In the genomic region with DNA sequence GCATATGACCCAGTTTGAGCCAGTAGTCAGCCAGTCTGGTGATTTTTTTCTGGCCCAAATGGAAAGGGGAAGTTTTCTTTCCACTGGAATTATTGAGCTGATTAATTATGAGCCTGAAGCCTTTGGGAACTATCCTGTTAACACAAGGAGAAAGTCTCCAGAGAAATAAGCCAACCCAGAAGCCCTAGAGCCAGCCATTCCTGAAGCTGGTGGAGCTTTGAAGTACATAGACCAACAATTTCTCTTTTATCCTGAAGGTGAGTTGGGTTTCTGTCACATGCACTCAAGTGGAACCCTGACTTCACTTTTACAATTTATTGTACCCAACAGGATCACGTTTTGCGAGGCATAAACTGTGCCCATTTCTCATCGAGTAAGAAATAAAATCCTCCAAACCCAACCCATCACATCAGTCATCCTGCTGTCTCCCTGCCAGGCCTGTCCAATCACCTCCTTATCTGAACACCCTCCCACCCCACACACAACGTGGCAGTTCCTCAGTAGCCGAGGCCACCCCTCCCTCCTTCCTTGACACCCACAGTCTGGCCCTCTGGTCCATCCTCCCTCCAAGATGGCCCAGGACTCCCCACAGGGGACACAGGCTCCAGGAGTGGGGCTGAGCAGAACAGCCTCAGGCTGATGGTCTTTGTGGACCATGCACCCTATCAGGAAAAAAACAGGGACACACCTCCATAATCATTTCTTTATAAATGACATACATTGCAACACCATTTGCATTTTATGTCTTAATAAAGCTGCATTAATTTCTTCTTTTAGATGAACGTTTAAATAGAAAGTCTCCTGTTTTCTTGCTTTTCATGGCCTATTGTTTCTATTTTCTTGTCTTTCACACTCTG, we compare ENCODE assay signal across 8 cellular contexts. TPM values are rescaled to one million over a fixed set of nuclear protein-coding genes. Genes with fewer than 3 reads are reported as not detected.
DNase-seq lines count a peak whose midpoint lies in the region; ATAC-seq and TF ChIP-seq lines count a peak whose summit lies in the region.
"Had no signal": no experiment of that assay in that cellular context is flagged by ENCODE, and none has a peak within 500 bp of the region (broad histone marks: within the 10 kb centered on the region; RNA-seq: fewer than 3 reads in every experiment).

No MANE protein-coding gene starts in this region.

- no peak for TF ChIP-seq EP300 in stomach (IDR thresholded peaks at IDR 0.05)

- no peaks in the 10 kb centered on the region for H3K9me2 ChIP-seq in hepatocyte (replicated peaks; ENCODE audit: insufficient read depth)

- H3K4me2 ChIP-seq in IMR-90 (ENCODE audit: low read depth, low read length) (peak overlapping the region; percentile 59), hepatocyte (peak overlapping the region; percentile 16)

- peak overlapping the region; percentile 80 for H2BK5ac ChIP-seq in IMR-90 (ENCODE audit: low read depth, low read length, poor library complexity, severe bottlenecking)

- H3K9ac ChIP-seq in IMR-90 (ENCODE audit: low read depth, low read length) = 0 out of 2 replicates have a peak overlapping the region, but pooled peaks have one; percentile 32

- H3K14ac ChIP-seq in IMR-90 (replicated peaks; ENCODE audit: low read depth, low read length) = peak overlapping the region; percentile 62

- H2AK9ac ChIP-seq in IMR-90 (replicated peaks; ENCODE audit: low read depth, low read length, poor library complexity) = peak overlapping the region; percentile 94

- no peak for TF ChIP-seq RAD21 in IMR-90 (IDR thresholded peaks at IDR 0.05; ENCODE audit: low read length)

- H2BK120ac ChIP-seq in IMR-90 (ENCODE audit: low read depth, low read length) = peak overlapping the region; percentile 94

- H3K79me1 ChIP-seq in IMR-90 (ENCODE audit: low read depth in 1 of 2, low read length in 2 of 2) = no peaks in the 10 kb centered on the region

- no peak for TF ChIP-seq POLR2A in IMR-90 (IDR thresholded peaks at IDR 0.05; ENCODE audit: low read depth, low read length)
- TF ChIP-seq POLR2A in stomach (IDR thresholded peaks at IDR 0.05) = no peak

- H3K4me3 ChIP-seq in IMR-90 (ENCODE audit: insufficient read depth, low read depth, low read length) (no peak overlapping the region), brain microvascular endothelial cell (ENCODE audit: low read depth, low read length) (no peak overlapping the region), hepatocyte (no peak overlapping the region), stomach (no peak overlapping the region)

- H3K79me2 ChIP-seq in hepatocyte = no peaks in the 10 kb centered on the region

- H3K56ac ChIP-seq in IMR-90 (ENCODE audit: extremely low read depth, insufficient read depth, low read length) = no peak overlapping the region; the same call in 1 of the 2 replicates

- H3K27ac ChIP-seq in IMR-90 (ENCODE audit: insufficient read depth, low read length) = peak overlapping the region; percentile 26
- no peak overlapping the region for H3K27ac ChIP-seq in brain microvascular endothelial cell
- H3K27ac ChIP-seq in hepatocyte = peak overlapping the region; percentile 88
- H3K27ac ChIP-seq in stomach = no peak overlapping the region
- no peak overlapping the region for H3K27ac ChIP-seq in substantia nigra (ENCODE audit: low read depth, low read length, poor library complexity, severe bottlenecking)

- H4K5ac ChIP-seq in IMR-90 (ENCODE audit: low read depth, low read length) = peak overlapping the region; percentile 91

- no TSS peak for BruUV-seq in IMR-90 (replicated peaks; lab: Mats Ljungman, UMichigan)

- peak overlapping the region; percentile 70 for H3K4ac ChIP-seq in IMR-90 (ENCODE audit: low read depth, low read length)

- H3K4me1 ChIP-seq in IMR-90 (ENCODE audit: control insufficient read depth, insufficient read depth, low read length) (peaks cover 22% of the 10 kb centered on the region), hepatocyte (ENCODE audit: insufficient read depth) (peaks cover 9% of the 10 kb centered on the region), stomach (peaks cover 0 to 9% (median 3%) of the 10 kb centered on the region in 4 donors)

- H2AFZ ChIP-seq in IMR-90 (replicated peaks; ENCODE audit: low read length, poor library complexity) = peak overlapping the region; percentile 91
- H2AFZ ChIP-seq in hepatocyte = peak overlapping the region; percentile 3

- CTCF ChIA-PET in IMR-90 (lab: Yijun Ruan, JAX) = interaction anchor here (0.6 kb wide), 1 partner anchor 123 kb away, joined by 3 read pairs; no protein-coding TSS in a partner anchor

- H3K23ac ChIP-seq in IMR-90 (ENCODE audit: low read depth, low read length) = peak overlapping the region; percentile 91

- WGBS in IMR-90 (ENCODE audit: extremely low coverage in 2 of 2, insufficient read length in 1 of 2), 2 experiments = 61% methylated on average over 5 of the region's 6 CpGs; no CpG with 5 or more reads in 1 of the 2 experiments
- WGBS in hepatocyte (ENCODE audit: low lambda C conversion rate, missing lambda C conversion rate) = 81% methylated on average over 6 of the region's 6 CpGs
- WGBS in stomach, 5 donors = 52 to 56% (median 55%) methylated on average over 6 of the region's 6 CpGs

- H3K9me3 ChIP-seq in IMR-90 (ENCODE audit: control insufficient read depth, insufficient read depth, low read length) (peaks cover 2% of the 10 kb centered on the region; the same call in 1 of the 2 replicates), hepatocyte (ENCODE audit: low read depth) (no peaks in the 10 kb centered on the region), stomach (peaks cover 0 to 3% (median 2%) of the 10 kb centered on the region in 4 donors)

- peak overlapping the region; percentile 96 for H4K91ac ChIP-seq in IMR-90 (ENCODE audit: insufficient read depth, low read depth, low read length)

- H4K8ac ChIP-seq in IMR-90 (ENCODE audit: low read depth in 2 of 2, low read length in 2 of 2) = peak overlapping the region; percentile 68 to 97

- H3K9me1 ChIP-seq in IMR-90 (ENCODE audit: insufficient read depth, low read length) = peaks cover 19% of the 10 kb centered on the region

- DNase-seq in IMR-90 (peak; percentile 45), brain microvascular endothelial cell (peak; percentile 42), hepatocyte (ENCODE audit: low spot score) (no peak), stomach (peak; percentile 18), Ammon's horn (ENCODE audit: low spot score) (no peak), substantia nigra (lab: John Stamatoyannopoulos, UW) (no peak)
- DNase-seq: NCI-H187 had no signal

- POLR2A ChIA-PET in IMR-90 (lab: Charles Lee; ENCODE audit: unreplicated experiment) = no interaction called here

- ATAC-seq in IMR-90 (ENCODE audit: low read depth) (peak; percentile 31), HG03095 (IDR thresholded peaks at IDR 0.05; ENCODE audit: unreplicated experiment) (no peak)

- peak overlapping the region; percentile 85 for H2AK5ac ChIP-seq in IMR-90 (ENCODE audit: low read depth, low read length)

- in situ Hi-C loops in IMR-90 (cut with MboI; ENCODE audit: low sequenced_read_pairs) (no loop called here), brain microvascular endothelial cell (cut with HindIII; ENCODE audit: low pct_ligation_motif_present, low sequenced_read_pairs) (no loop called here)

- dilution Hi-C loops in IMR-90 (cut with HindIII; ENCODE audit: low sequenced_read_pairs, unreplicated experiment) = no loop called here

- H3K27me3 ChIP-seq in IMR-90 (ENCODE audit: control insufficient read depth, insufficient read depth, low read length) = no peaks in the 10 kb centered on the region; the same call in 1 of the 2 replicates
- H3K27me3 ChIP-seq in brain microvascular endothelial cell (replicated peaks) = no peaks in the 10 kb centered on the region
- H3K27me3 ChIP-seq in hepatocyte = no peaks in the 10 kb centered on the region
- H3K27me3 ChIP-seq in stomach = peaks cover 0 to 27% (median under 1%) of the 10 kb centered on the region in 3 donors

- intact Hi-C loops in IMR-90 (cut with micrococcal nuclease) (no loop called here), stomach (cut with DNase I; ENCODE audit: low total_unique reads) (no loop called here)

- H3K18ac ChIP-seq in IMR-90 (ENCODE audit: low read depth, low read length) = peak overlapping the region; percentile 92

- peak overlapping the region; percentile 64 for H2BK20ac ChIP-seq in IMR-90 (ENCODE audit: low read depth, low read length)

- H3K36me3 ChIP-seq in IMR-90 (ENCODE audit: control insufficient read depth, insufficient read depth, low read length) = no peaks in the 10 kb centered on the region
- H3K36me3 ChIP-seq in brain microvascular endothelial cell (replicated peaks) = no peaks in the 10 kb centered on the region
- H3K36me3 ChIP-seq in hepatocyte (replicated peaks; ENCODE audit: insufficient read depth, low read depth) = no peaks in the 10 kb centered on the region
- H3K36me3 ChIP-seq in stomach = no peaks in the 10 kb centered on the region

- H2BK15ac ChIP-seq in IMR-90 (ENCODE audit: low read depth, low read length) = peak overlapping the region; percentile 73; the same call in 2 of the 3 replicates

- TF ChIP-seq CTCF in IMR-90 (conservative IDR thresholded peaks at IDR 0.05; ENCODE audit: low read depth, low read length) = no peak
- TF ChIP-seq CTCF in brain microvascular endothelial cell (IDR thresholded peaks at IDR 0.05; ENCODE audit: low read depth, low read length, missing control alignments) = no peak
- no peak for TF ChIP-seq CTCF in hepatocyte (IDR thresholded peaks at IDR 0.05; ENCODE audit: poor library complexity)
- no peak for TF ChIP-seq CTCF in stomach (IDR thresholded peaks at IDR 0.05)

- no peaks in the 10 kb centered on the region for H4K20me1 ChIP-seq in IMR-90 (ENCODE audit: insufficient read depth, low read length)
- H4K20me1 ChIP-seq in hepatocyte (ENCODE audit: insufficient read depth, poor library complexity, severe bottlenecking) = no peaks in the 10 kb centered on the region

TF ChIP-seq in IMR-90, 13 proteins besides CTCF, POLR2A, EP300 and RAD21 (continues in another document):
- TF ChIP-seq FOS (IDR thresholded peaks at IDR 0.05; ENCODE audit: low read depth, low read length) (no peak), RFX5 (IDR thresholded peaks at IDR 0.05; ENCODE audit: low read depth, low read length) (no peak), MXI1 (IDR thresholded peaks at IDR 0.05; ENCODE audit: borderline replicate concordance, low read depth, low read length) (no peak), CEBPB (IDR thresholded peaks at IDR 0.05; ENCODE audit: low read depth, low read length) (peak; percentile 39), SMC3 (IDR thresholded peaks at IDR 0.05; ENCODE audit: low read depth, low read length) (no peak)

RNA-seq across cellular contexts. Expression of a gene that starts 55.7 kb away (rescaled TPM):
- 2.2 and 2.8 TPM in 2 replicates for total RNA-seq in IMR-90 (2012; rRNA removed)
- polyA plus RNA-seq in IMR-90 (2012; rRNA removed) = 13.5 and 15.0 TPM in 2 replicates
- polyA plus RNA-seq in IMR-90 (2012; cell fraction: cytosol; rRNA removed) = 10.9 and 15.4 TPM in 2 replicates
- polyA plus RNA-seq in IMR-90 (2012; cell fraction: nucleus; rRNA removed; ENCODE audit: low replicate concordance) = 12.3 and 24.3 TPM in 2 replicates
- total RNA-seq in hepatocyte = 0.88 and 2.6 TPM in 2 replicates
- 2.4 and 3.5 TPM in 2 replicates for polyA plus RNA-seq in hepatocyte
- 1 to 10 TPM; 2.6 to 9.1 (median 5.3) TPM for total RNA-seq in stomach
- polyA plus RNA-seq in stomach = 1 to 10 TPM; 2.3 to 3.5 (median 3.3) TPM

Comparison
In these comparisons a context has a peak if more than half of its experiments do, and no peak if none do; other contexts are left out.
1. DNase-seq: peak in IMR-90 (single experiment), brain microvascular endothelial cell (single experiment) and stomach (single experiment); none in hepatocyte (single experiment), Ammon's horn (single experiment) and substantia nigra (0 of 49).
2. H3K27ac ChIP-seq: peak in IMR-90 (single experiment) and hepatocyte (single experiment); none in brain microvascular endothelial cell (single experiment), stomach (0 of 5) and substantia nigra (single experiment).